Comparison of ENCODE assay signal across 10 cellular contexts in genomic region chr1:171468120-171468790, GRCh38. TPM values are rescaled to one million over a fixed set of nuclear protein-coding genes. Genes with fewer than 3 reads are reported as not detected.
DNase-seq lines count a peak whose midpoint lies in the region; ATAC-seq, FAIRE-seq and TF ChIP-seq lines count a peak whose summit lies in the region.
"Had no signal": no experiment of that assay in that cellular context is flagged by ENCODE, and none has a peak within 500 bp of the region (broad histone marks: within the 10 kb centered on the region; RNA-seq: fewer than 3 reads in every experiment).

No MANE protein-coding gene starts in this region.

- H3K9me3 ChIP-seq in left lung, result no peaks in the 10 kb centered on the region

- H3K27me3 ChIP-seq in left lung, result no peaks in the 10 kb centered on the region

- H3K36me3 ChIP-seq in left lung, result no peaks in the 10 kb centered on the region

- TF ChIP-seq CTCF in left lung (IDR thresholded peaks at IDR 0.05), result no peak

- intact Hi-C loops in left lung (cut with DNase I), result no loop called here

- no peak overlapping the region for H3K4me3 ChIP-seq in left lung

- peak; percentile 63 for ATAC-seq in GM18508 (IDR thresholded peaks at IDR 0.05; ENCODE audit: insufficient read depth, unreplicated experiment)
- peak; percentile 94 for ATAC-seq in HG02610 (IDR thresholded peaks at IDR 0.05; ENCODE audit: unreplicated experiment)
- ATAC-seq in left lung, result peak; percentile 56

- H3K4me1 ChIP-seq in left lung, result no peaks in the 10 kb centered on the region

- no peak overlapping the region for H3K27ac ChIP-seq in left lung

- TF ChIP-seq POLR2A in GM12892 (IDR thresholded peaks at IDR 0.05; ENCODE audit: low read depth, low read length), result no peak

- FAIRE-seq in RCC 7860 (lab: Jason Lieb, UNC) (peak; percentile 87), GM12892 (lab: Jason Lieb, UNC) (no peak)

- DNase-seq in RCC 7860 (ENCODE audit: low spot score) (peak; percentile 73), left lung (no peak), GM12892 (ENCODE audit: insufficient read length) (no peak), OCI-M1 (lab: John Stamatoyannopoulos, UW) (no peak), NCI-H345 (lab: John Stamatoyannopoulos, UW) (no peak)
- DNase-seq in stimulated activated naive CD4-positive, alpha-beta T cell (lab: John Stamatoyannopoulos, UW), result no peak
- DNase-seq: activated CD4-positive, alpha-beta T cell treated with anti-CD3 and anti-CD28 coated beads, Interleukin-2, amount 50 U/mL, for 1 hour; naive B cell had no signal

RNA-seq across cellular contexts. Expression of gene PRRC2C, which starts 17.1 kb away (rescaled TPM):
- 100 to 1,000 TPM; 120 to 155 TPM for total RNA-seq in left lung
- polyA plus RNA-seq in GM12892 (2012; ENCODE audit: missing spikeins), result 78.2 TPM
